Comparison of ENCODE assay signal across 1 cellular context in genomic region chr14:95496111-95496681, GRCh38.
TF ChIP-seq lines count a peak whose summit lies in the region.

No MANE protein-coding gene starts in this region.

TF ChIP-seq in IMR-90, 13 proteins besides CTCF, POLR2A, EP300 and RAD21 (continued from another document):
- TF ChIP-seq RFX5 (IDR thresholded peaks at IDR 0.05; ENCODE audit: low read depth, low read length): no peak
- TF ChIP-seq ELK1 (IDR thresholded peaks at IDR 0.05; ENCODE audit: borderline replicate concordance, low read depth, low read length): no peak
- TF ChIP-seq MXI1 (IDR thresholded peaks at IDR 0.05; ENCODE audit: borderline replicate concordance, low read depth, low read length): no peak
- TF ChIP-seq MAZ (IDR thresholded peaks at IDR 0.05; ENCODE audit: borderline replicate concordance, low read depth, low read length): no peak
- TF ChIP-seq CHD1 (IDR thresholded peaks at IDR 0.05; ENCODE audit: low read depth, low read length): no peak
- TF ChIP-seq MAFK (IDR thresholded peaks at IDR 0.05; ENCODE audit: low read depth, low read length): no peak
- TF ChIP-seq USF2 (IDR thresholded peaks at IDR 0.05; ENCODE audit: low read depth, low read length): no peak
- TF ChIP-seq NFE2L2 (IDR thresholded peaks at IDR 0.05; ENCODE audit: low read depth, low read length): no peak
- no peak for TF ChIP-seq RCOR1 (IDR thresholded peaks at IDR 0.05; ENCODE audit: insufficient replicate concordance, low read length)
